8 cellular contexts compared by ENCODE assay signal in the genomic region with DNA sequence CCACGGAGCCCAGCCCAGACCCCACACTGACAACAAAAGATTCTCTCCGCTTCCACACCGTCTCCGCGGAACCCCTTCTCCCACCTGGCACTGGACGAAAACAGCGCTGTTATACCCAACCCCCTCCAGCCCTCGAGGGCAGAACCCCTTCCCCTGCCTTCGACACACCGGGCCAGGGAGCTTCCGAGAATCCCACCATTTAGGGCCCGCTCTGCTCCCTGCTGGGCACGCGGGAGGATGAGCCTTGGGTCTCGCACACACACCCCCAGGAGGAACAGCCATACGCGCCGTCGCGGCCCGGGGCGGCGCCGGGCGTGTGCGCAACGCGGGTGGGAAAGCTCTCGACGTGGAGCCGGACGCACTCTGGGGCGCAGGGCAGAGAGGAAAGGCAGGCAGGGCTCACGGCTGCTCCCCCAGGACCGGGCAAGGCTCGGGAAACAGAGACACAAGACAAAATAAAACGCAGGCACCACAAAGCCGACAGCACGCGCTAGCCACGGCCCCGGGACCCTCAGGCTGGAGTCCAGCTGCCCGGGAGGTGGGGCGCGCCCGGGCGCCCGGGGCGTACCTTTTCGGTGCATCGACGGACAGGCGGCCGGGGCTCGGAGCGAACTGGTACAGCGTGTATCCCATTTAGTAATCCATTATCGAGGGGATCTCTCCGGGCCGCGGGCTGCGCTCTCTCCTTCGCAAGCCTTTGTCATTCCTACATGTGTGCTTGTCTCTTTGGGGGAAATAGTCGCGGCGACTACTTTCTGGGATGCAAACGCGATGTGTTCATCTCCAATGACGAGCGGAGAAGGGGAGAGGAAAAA. TPM values are rescaled to one million over a fixed set of nuclear protein-coding genes. Genes with fewer than 3 reads are reported as not detected.
DNase-seq lines count a peak whose midpoint lies in the region; ATAC-seq and TF ChIP-seq lines count a peak whose summit lies in the region.

No MANE protein-coding gene starts in this region.

- H3K9me3 ChIP-seq in colonic mucosa (no peaks in the 10 kb centered on the region), OCI-LY7 (ENCODE audit: low read length) (no peaks in the 10 kb centered on the region)

- CTCF ChIA-PET in OCI-LY7 (lab: Charles Lee; ENCODE audit: unreplicated experiment) = no interaction called here

- DNase-seq in GM06990 (ENCODE audit: extremely low read depth, insufficient read length) = peak; percentile 37
- peak; percentile 74 for DNase-seq in NCI-H748 (lab: John Stamatoyannopoulos, UW; ENCODE audit: unreplicated experiment)
- DNase-seq in colonic mucosa = peak; percentile 46
- peak in 1 of 2 donors; percentile 88 for DNase-seq in lower leg skin (ENCODE audit: low spot score in 2 of 2)
- DNase-seq in OCI-LY7 (ENCODE audit: low spot score) = no peak
- no peak for DNase-seq in ureter (ENCODE audit: low spot score)

- H3K4me3 ChIP-seq in GM06990 (replicated peaks; ENCODE audit: low read depth, low read length) (peak overlapping the region; percentile 59), colonic mucosa (peak overlapping the region; percentile 76), lower leg skin (ENCODE audit: low read depth, poor library complexity, severe bottlenecking) (peak overlapping the region; percentile 51), OCI-LY7 (ENCODE audit: low read depth, low read length, poor library complexity, severe bottlenecking) (no peak overlapping the region)

- no peaks in the 10 kb centered on the region for H3K79me2 ChIP-seq in OCI-LY7 (ENCODE audit: insufficient read depth, low read depth, low read length)

- no peaks in the 10 kb centered on the region for H3K4me1 ChIP-seq in colonic mucosa
- H3K4me1 ChIP-seq in OCI-LY7 (ENCODE audit: insufficient read depth, low read length, poor library complexity, severe bottlenecking) = no peaks in the 10 kb centered on the region

- H3K4me2 ChIP-seq in OCI-LY7 (ENCODE audit: low read length) = no peak overlapping the region

- WGBS in lower leg skin, 2 donors = 0% methylated on average over 47 to 70 of the region's 70 CpGs

- no TSS peak for BruUV-seq in OCI-LY7 (replicated peaks; lab: Mats Ljungman, UMichigan)

- H2AFZ ChIP-seq in OCI-LY7 (ENCODE audit: low read length) = no peak overlapping the region

- POLR2A ChIA-PET in OCI-LY7 (lab: Charles Lee) = no interaction called here

- intact Hi-C loops in colonic mucosa (cut with DNase I) = loop anchor here (2.0 kb wide), 1 partner anchor 45 kb away; no protein-coding TSS in a partner anchor
- intact Hi-C loops in lower leg skin (cut with DNase I; ENCODE audit: low total_unique reads) = no loop called here
- intact Hi-C loops in OCI-LY7 (cut with micrococcal nuclease; ENCODE audit: unreplicated experiment) = no loop called here

- H3K27me3 ChIP-seq in GM06990 (replicated peaks; ENCODE audit: control insufficient read depth, insufficient read depth, low read length) (peaks cover 10% of the 10 kb centered on the region), colonic mucosa (no peaks in the 10 kb centered on the region)

- no peak for ATAC-seq in HG02588 (IDR thresholded peaks at IDR 0.05; ENCODE audit: unreplicated experiment)

- H3K36me3 ChIP-seq in GM06990 (ENCODE audit: control insufficient read depth, insufficient read depth, low read length) (no peaks in the 10 kb centered on the region), colonic mucosa (no peaks in the 10 kb centered on the region), OCI-LY7 (ENCODE audit: insufficient read depth, low read length) (no peaks in the 10 kb centered on the region)

- no peaks in the 10 kb centered on the region for H4K20me1 ChIP-seq in OCI-LY7 (ENCODE audit: insufficient read depth, low read length)

- TF ChIP-seq CTCF in GM06990 (IDR thresholded peaks at IDR 0.05; ENCODE audit: insufficient read depth, low read length, poor library complexity, severe bottlenecking) = no peak
- no peak for TF ChIP-seq CTCF in colonic mucosa (IDR thresholded peaks at IDR 0.05)
- TF ChIP-seq CTCF in lower leg skin (IDR thresholded peaks at IDR 0.05) = no peak
- no peak for TF ChIP-seq CTCF in OCI-LY7 (conservative IDR thresholded peaks at IDR 0.05; ENCODE audit: low read length)

- peak overlapping the region; percentile 88 to 98 for H3K9ac ChIP-seq in colonic mucosa (ENCODE audit: low read depth in 2 of 2, low read length in 2 of 2)

- TF ChIP-seq POLR2A in lower leg skin (IDR thresholded peaks at IDR 0.05) = no peak

- no peaks in the 10 kb centered on the region for H3K9me2 ChIP-seq in OCI-LY7 (ENCODE audit: insufficient read depth, low read length)

- H3K27ac ChIP-seq in colonic mucosa (peak overlapping the region; percentile 82), temporal lobe (ENCODE audit: low read depth, low read length) (peak overlapping the region; percentile 46), OCI-LY7 (ENCODE audit: low read depth, low read length, poor library complexity, severe bottlenecking) (no peak overlapping the region)

RNA-seq across cellular contexts. Expression of gene SEMA6A, which starts 0.8 kb away (rescaled TPM):
- total RNA-seq in colonic mucosa (10 to 100 TPM; 66.7 to 89.9 TPM), lower leg skin (10 to 100 TPM in 2 of 4 donors, 1 to 10 TPM in 2; 7.0 to 21.8 (median 10.1) TPM), temporal lobe (37.1 TPM), OCI-LY7 (2022) (not detected in 2 replicates), ureter (37.8 TPM)
- total RNA-seq in OCI-LY7 (2014; rRNA removed; shearing (Covaris generic)) = not detected in 2 replicates

Comparison
In these comparisons a context has a peak if more than half of its experiments do, and no peak if none do; other contexts are left out.
1. DNase-seq: peak in GM06990 (single experiment), NCI-H748 (single experiment) and colonic mucosa (single experiment); none in OCI-LY7 (single experiment) and ureter (single experiment).
2. RNA of gene SEMA6A, which starts 0.8 kb away (total RNA-seq): 66.7 to 89.9 TPM in colonic mucosa, 37.8 TPM in ureter (single experiment), 37.1 TPM in temporal lobe (single experiment) and 7.0 to 21.8 TPM in lower leg skin; not detected in OCI-LY7; every median in the first group is over 4 times any median in the second.